ENCODE assay signal across 9 cellular contexts in the genomic region with DNA sequence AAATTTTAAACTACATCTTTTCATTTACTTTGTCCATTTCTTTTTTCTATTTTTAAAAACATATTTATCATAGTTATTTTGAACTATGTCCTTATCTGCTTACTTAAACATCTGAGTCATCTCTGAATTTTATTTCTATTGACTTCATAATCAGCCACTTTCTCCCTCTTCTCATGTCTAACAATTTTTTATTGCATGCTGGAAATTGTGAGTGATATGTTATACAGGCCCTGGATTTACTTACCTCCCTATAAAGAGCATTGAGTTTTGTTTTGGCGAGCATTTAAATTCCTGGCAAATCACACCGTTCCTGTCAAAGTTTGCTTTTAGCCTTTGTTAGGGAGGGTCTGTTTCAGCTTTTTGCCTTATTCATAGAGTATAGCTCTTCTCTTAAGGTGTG. TPM values are rescaled to one million over a fixed set of nuclear protein-coding genes. Genes with fewer than 3 reads are reported as not detected.
"Had no signal": no experiment of that assay in that cellular context is flagged by ENCODE, and none has a peak within 500 bp of the region (broad histone marks: within the 10 kb centered on the region; RNA-seq: fewer than 3 reads in every experiment).

No MANE protein-coding gene starts in this region.

- H3K27ac ChIP-seq: HL-60, KMS-11 had no signal

- H3K36me3 Mint-ChIP-seq: IgD-negative memory B cell had no signal

- H3K4me2 ChIP-seq: GM23338, KMS-11 had no signal

- ATAC-seq: GM23338, HepG2 had no signal

- H3K9ac ChIP-seq: KMS-11 had no signal

- H3K27ac Mint-ChIP-seq: GM23338, H9, HFFc6, IgD-negative memory B cell had no signal

- DNase-seq: H9, HCEC 1CT, HFFc6, KBM-7 had no signal

- H2AFZ ChIP-seq: GM23338 had no signal

- H3K4me3 ChIP-seq: GM23338 had no signal

- H3K4me3 Mint-ChIP-seq: GM23338, H9, HFFc6, IgD-negative memory B cell had no signal

- H3K4me1 Mint-ChIP-seq: GM23338, H9, IgD-negative memory B cell had no signal

- H3K9me3 Mint-ChIP-seq: GM23338, H9, HFFc6, IgD-negative memory B cell had no signal

RNA-seq across cellular contexts. Expression of gene KCNIP3, which starts 39.3 kb away (rescaled TPM):
- total RNA-seq: HepG2 had no signal
